ENCODE assay signal across 8 cellular contexts in the genomic region with DNA sequence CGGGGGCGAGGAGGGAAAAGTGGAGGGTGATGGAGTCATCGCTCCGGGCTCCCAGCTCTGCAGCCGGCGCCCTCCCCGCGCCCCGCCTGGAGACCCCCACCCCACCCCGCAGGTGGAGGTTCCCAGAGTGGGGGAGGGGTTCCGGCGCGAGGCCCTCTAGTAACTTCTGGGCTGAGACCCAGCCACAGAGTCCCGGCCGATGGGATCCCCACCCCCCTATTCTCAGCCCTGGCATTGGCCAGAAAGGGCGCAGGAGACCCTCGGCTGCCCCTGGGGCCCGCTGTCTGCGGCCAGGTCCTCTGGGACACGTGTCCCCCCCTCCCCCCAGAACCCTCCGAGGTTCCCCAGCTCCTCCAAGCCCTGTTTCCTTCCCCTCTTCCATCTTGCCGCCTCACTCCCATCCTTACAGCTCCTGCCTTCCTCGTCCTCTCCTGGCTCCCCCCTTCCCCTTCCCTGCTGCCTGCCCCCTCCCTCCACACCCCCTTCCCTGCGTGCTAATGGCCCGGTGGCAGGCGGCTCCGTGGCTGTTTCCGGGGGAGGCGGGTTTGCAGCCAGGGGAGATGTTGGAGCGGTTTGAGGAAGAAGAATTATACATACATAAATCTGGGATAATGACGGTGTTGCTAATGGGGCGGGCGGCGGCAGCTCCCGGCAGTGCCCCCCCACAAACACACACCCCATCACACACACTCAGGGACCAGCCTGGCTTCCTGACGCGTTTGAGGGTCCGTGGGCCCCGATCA. TPM values are rescaled to one million over a fixed set of nuclear protein-coding genes. Genes with fewer than 3 reads are reported as not detected.
DNase-seq lines count a peak whose midpoint lies in the region; ATAC-seq, FAIRE-seq and TF ChIP-seq lines count a peak whose summit lies in the region.
"Not testable (repeated sequence)": the region's sequence is repeated elsewhere in the genome, so short reads cannot be mapped to it uniquely, and the experiment has no call there.

No MANE protein-coding gene starts in this region.

- ATAC-seq in RWPE2 (ENCODE audit: low read depth), result not testable (repeated sequence)
- ATAC-seq in pancreas, result peak in 3 of 4 donors; percentile 56 to 66 (median 60)

- not testable (repeated sequence) for H3K9me3 Mint-ChIP-seq in activated T-helper 1 cell treated with anti-CD3 and anti-CD28 coated beads, Interleukin-12 subunit alpha, Interleukin-12 subunit beta, Interleukin-2, Interleukin-4 antibody, amounts not matched to agents 30 ng/mL and 10 ng/mL and 1 ng/mL, durations not matched to agents 14 hours and 24 hours and 36 hours; immature natural killer cell

- intact Hi-C loops in activated T-helper 1 cell treated with anti-CD3 and anti-CD28 coated beads, Interleukin-12 subunit alpha, Interleukin-12 subunit beta, Interleukin-2, Interleukin-4 antibody, amounts not matched to agents 30 ng/mL and 10 ng/mL and 1 ng/mL, durations not matched to agents 14 hours and 24 hours and 36 hours (cut with micrococcal nuclease); pancreas (cut with DNase I): not testable (repeated sequence)

- peak overlapping the region; percentile 12 for H3K27ac Mint-ChIP-seq in activated T-helper 1 cell treated with anti-CD3 and anti-CD28 coated beads, Interleukin-12 subunit alpha, Interleukin-12 subunit beta, Interleukin-2, Interleukin-4 antibody, amounts not matched to agents 30 ng/mL and 10 ng/mL and 1 ng/mL, durations not matched to agents 14 hours and 24 hours and 36 hours
- H3K27ac Mint-ChIP-seq in immature natural killer cell, result peak overlapping the region; percentile 29 to 90 (median 72)

- H3K4me3 Mint-ChIP-seq in activated T-helper 1 cell treated with anti-CD3 and anti-CD28 coated beads, Interleukin-12 subunit alpha, Interleukin-12 subunit beta, Interleukin-2, Interleukin-4 antibody, amounts not matched to agents 30 ng/mL and 10 ng/mL and 1 ng/mL, durations not matched to agents 14 hours and 24 hours and 36 hours, result peak overlapping the region; percentile 15
- H3K4me3 Mint-ChIP-seq in immature natural killer cell, result peak overlapping the region; percentile 76 to 83 (median 82)

- not testable (repeated sequence) for TF ChIP-seq POLR2A in suprapubic skin (IDR thresholded peaks at IDR 0.05)

- not testable (repeated sequence) for H3K9me3 ChIP-seq in RWPE2 (ENCODE audit: severe bottlenecking); ectodermal cell (ENCODE audit: control insufficient read depth, low read length); pancreas; suprapubic skin

- H3K36me3 Mint-ChIP-seq in activated T-helper 1 cell treated with anti-CD3 and anti-CD28 coated beads, Interleukin-12 subunit alpha, Interleukin-12 subunit beta, Interleukin-2, Interleukin-4 antibody, amounts not matched to agents 30 ng/mL and 10 ng/mL and 1 ng/mL, durations not matched to agents 14 hours and 24 hours and 36 hours (ENCODE audit: low read depth); immature natural killer cell: not testable (repeated sequence)

- H3K4me1 Mint-ChIP-seq in activated T-helper 1 cell treated with anti-CD3 and anti-CD28 coated beads, Interleukin-12 subunit alpha, Interleukin-12 subunit beta, Interleukin-2, Interleukin-4 antibody, amounts not matched to agents 30 ng/mL and 10 ng/mL and 1 ng/mL, durations not matched to agents 14 hours and 24 hours and 36 hours (ENCODE audit: low read depth), result not testable (repeated sequence)
- H3K4me1 Mint-ChIP-seq in immature natural killer cell, result peaks cover 22 to 32% of the 10 kb centered on the region in 2 donors

- H3K27me3 Mint-ChIP-seq in activated T-helper 1 cell treated with anti-CD3 and anti-CD28 coated beads, Interleukin-12 subunit alpha, Interleukin-12 subunit beta, Interleukin-2, Interleukin-4 antibody, amounts not matched to agents 30 ng/mL and 10 ng/mL and 1 ng/mL, durations not matched to agents 14 hours and 24 hours and 36 hours (ENCODE audit: insufficient read depth); immature natural killer cell (ENCODE audit: low read depth in 3 of 3): not testable (repeated sequence)

- WGBS in ectodermal cell, 2 experiments, result 1 to 2% methylated on average over 28 to 37 of the region's 39 CpGs
- 2 to 4% methylated on average over 27 to 35 of the region's 39 CpGs for WGBS in pancreas, 2 donors
- WGBS in suprapubic skin, result under 1% methylated on average over 28 of the region's 39 CpGs

- not testable (repeated sequence) for TF ChIP-seq CTCF in RWPE2 (IDR thresholded peaks at IDR 0.05; ENCODE audit: poor library complexity, severe bottlenecking); pancreas (IDR thresholded peaks at IDR 0.05); suprapubic skin (IDR thresholded peaks at IDR 0.05)

- H3K27me3 ChIP-seq in RWPE2 (ENCODE audit: insufficient read depth, poor library complexity, severe bottlenecking); ectodermal cell (ENCODE audit: control insufficient read depth, insufficient read depth, low read length, poor library complexity, severe bottlenecking); pancreas: not testable (repeated sequence)
- H3K27me3 ChIP-seq in suprapubic skin, result peaks cover 17% of the 10 kb centered on the region

- not testable (repeated sequence) for H3K4me1 ChIP-seq in RWPE2 (ENCODE audit: insufficient read depth, poor library complexity, severe bottlenecking); ectodermal cell (ENCODE audit: control insufficient read depth, insufficient read depth, low read length); pancreas
- peaks cover 26% of the 10 kb centered on the region for H3K4me1 ChIP-seq in suprapubic skin

- TF ChIP-seq EP300 in suprapubic skin (IDR thresholded peaks at IDR 0.05), result not testable (repeated sequence)

- FAIRE-seq in pancreas (lab: Jason Lieb, UNC), result not testable (repeated sequence)

- DNase-seq in DMS 273 (lab: John Stamatoyannopoulos, UW; ENCODE audit: unreplicated experiment) (peak; percentile 57), MV-4-11 (lab: John Stamatoyannopoulos, UW) (peak; percentile 45), immature natural killer cell (peak in 2 of 3 donors; percentile 9 to 21), pancreas (peak in 2 of 6 donors; percentile 50 to 63)
- not testable (repeated sequence) for DNase-seq in RWPE2 (ENCODE audit: low spot score); activated T-helper 1 cell treated with anti-CD3 and anti-CD28 coated beads, Interleukin-12 subunit alpha, Interleukin-12 subunit beta, Interleukin-2, Interleukin-4 antibody, amounts not matched to agents 30 ng/mL and 10 ng/mL and 1 ng/mL, durations not matched to agents 14 hours and 24 hours and 36 hours (ENCODE audit: low spot score); suprapubic skin (ENCODE audit: low spot score in 2 of 2)

- not testable (repeated sequence) for H3K27ac ChIP-seq in RWPE2 (ENCODE audit: poor library complexity, severe bottlenecking); pancreas; suprapubic skin
- H3K27ac ChIP-seq in ectodermal cell (ENCODE audit: insufficient read depth, low read depth, low read length, poor library complexity, severe bottlenecking), result peak overlapping the region; percentile 95

- not testable (repeated sequence) for H3K36me3 ChIP-seq in RWPE2 (ENCODE audit: low read depth); ectodermal cell (ENCODE audit: control insufficient read depth, insufficient read depth, low read length); pancreas; suprapubic skin

- peak overlapping the region; percentile 14 for H3K4me3 ChIP-seq in RWPE2 (ENCODE audit: severe bottlenecking)
- peak overlapping the region; percentile 43 for H3K4me3 ChIP-seq in ectodermal cell (ENCODE audit: insufficient read depth, low read depth, low read length)
- H3K4me3 ChIP-seq in pancreas, result peak overlapping the region in 2 of 4 donors; percentile 31 to 42
- peak overlapping the region; percentile 58 for H3K4me3 ChIP-seq in suprapubic skin

RNA-seq across cellular contexts. Expression of a gene that starts 43.2 kb away (rescaled TPM):
- 11.6 and 12.4 TPM in 2 replicates for total RNA-seq in activated T-helper 1 cell treated with anti-CD3 and anti-CD28 coated beads, Interleukin-12 subunit alpha, Interleukin-12 subunit beta, Interleukin-2, Interleukin-4 antibody, amounts not matched to agents 30 ng/mL and 10 ng/mL and 1 ng/mL, durations not matched to agents 14 hours and 24 hours and 36 hours
- polyA plus RNA-seq in ectodermal cell (2013, experiment 1 of 4), result 80.2 TPM
- polyA plus RNA-seq in ectodermal cell (2013, experiment 2 of 4), result 94.8 TPM
- 68.7 TPM for polyA plus RNA-seq in ectodermal cell (2013, experiment 3 of 4)
- 78.3 TPM for polyA plus RNA-seq in ectodermal cell (2013, experiment 4 of 4)
- 1 to 10 TPM in 1 of 3 donors, under 1 TPM in 2; 0.52 to 2.1 (median 0.53) TPM for polyA plus RNA-seq in immature natural killer cell
- total RNA-seq in pancreas, result 10 to 100 TPM in 2 of 6 donors, 1 to 10 TPM in 4; 8.3 to 11.7 (median 9.6) TPM
- 10 to 100 TPM; 10.1 to 16.8 TPM for polyA plus RNA-seq in pancreas
- total RNA-seq in suprapubic skin, result 10 to 100 TPM; 22.3 to 36.4 (median 27.3) TPM
